17 cellular contexts compared by ENCODE assay signal in the genomic region with DNA sequence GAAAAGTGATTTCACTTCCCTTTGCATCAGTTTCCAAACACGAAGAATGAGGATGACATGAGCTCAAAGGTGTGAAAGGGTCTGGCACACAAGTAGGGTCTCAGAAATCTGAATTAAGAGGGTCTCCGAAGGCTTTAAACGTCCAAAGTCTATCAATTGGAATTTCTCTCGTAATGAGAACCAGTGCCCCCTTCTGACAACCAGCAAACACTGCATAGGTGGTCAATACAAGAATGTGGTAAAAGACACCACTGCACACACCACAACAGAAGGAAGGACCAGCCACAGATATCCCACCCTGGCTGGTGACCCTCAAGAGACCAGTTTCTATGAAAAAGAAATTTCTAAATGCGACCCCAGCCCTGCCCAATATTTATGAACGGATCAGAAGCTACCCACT.
DNase-seq lines count a peak whose midpoint lies in the region; ATAC-seq, FAIRE-seq and TF ChIP-seq lines count a peak whose summit lies in the region.
"Had no signal": no experiment of that assay in that cellular context is flagged by ENCODE, and none has a peak within 500 bp of the region (broad histone marks: within the 10 kb centered on the region; RNA-seq: fewer than 3 reads in every experiment).

No MANE protein-coding gene starts in this region.

- TF ChIP-seq CTCF in D721Med (IDR thresholded peaks at IDR 0.05; ENCODE audit: insufficient read depth, missing control alignments): peak; percentile 29
- peak; percentile 69 for TF ChIP-seq CTCF in H9 (conservative IDR thresholded peaks at IDR 0.05)
- peak; percentile 21 for TF ChIP-seq CTCF in SU-DHL-6 (IDR thresholded peaks at IDR 0.05; ENCODE audit: insufficient read depth, low read length, poor library complexity, severe bottlenecking)
- no peak for TF ChIP-seq CTCF in MM.1S (IDR thresholded peaks at IDR 0.05; ENCODE audit: low read length)

- no peak for ATAC-seq in activated CD4-positive, CD25-positive, alpha-beta regulatory T cell treated with anti-CD3 and anti-CD28 coated beads, Interleukin-2, amount 50 U/mL, for 24 hours
- no peak for ATAC-seq in activated T-cell treated with anti-CD3 and anti-CD28 coated beads, Interleukin-2, amount 50 U/mL, for 72 hours (replicated peaks in 1 of 2)

- H3K4me2 ChIP-seq in H9 (ENCODE audit: insufficient read depth, insufficient read length, low read length): no peak overlapping the region
- H3K4me2 ChIP-seq in SU-DHL-6 (ENCODE audit: low read depth, low read length, poor library complexity, severe bottlenecking): no peak overlapping the region
- no peak overlapping the region for H3K4me2 ChIP-seq in GM23248 (ENCODE audit: unreplicated experiment)
- no peak overlapping the region for H3K4me2 ChIP-seq in MM.1S (ENCODE audit: low read depth, low read length)
- H3K4me2 ChIP-seq: BLaER1 treated with 17β-estradiol and CSF1 and Interleukin-3, amounts not matched to agents 10 nM and 100 nM had no signal

- no peak overlapping the region for H3K4ac ChIP-seq in H9 (ENCODE audit: low read depth, low read length)

- H3K36me3 ChIP-seq in SU-DHL-6 (ENCODE audit: low read length) (no peaks in the 10 kb centered on the region), GM23248 (ENCODE audit: low read depth) (no peaks in the 10 kb centered on the region), MM.1S (replicated peaks; ENCODE audit: insufficient read depth, low read length) (no peaks in the 10 kb centered on the region)
- H3K36me3 ChIP-seq: BLaER1 treated with 17β-estradiol and CSF1 and Interleukin-3, amounts not matched to agents 10 nM and 100 nM had no signal

- H3K9me3 ChIP-seq in H9 (ENCODE audit: control insufficient read depth, low read depth, low read length): peaks cover 8% of the 10 kb centered on the region
- no peaks in the 10 kb centered on the region for H3K9me3 ChIP-seq in SU-DHL-6 (ENCODE audit: insufficient read depth, low read length)
- H3K9me3 ChIP-seq in GM23248 (ENCODE audit: low read depth): no peaks in the 10 kb centered on the region
- H3K9me3 ChIP-seq in MM.1S (replicated peaks; ENCODE audit: insufficient read depth, low read length): no peaks in the 10 kb centered on the region

- H2AK5ac ChIP-seq in H9 (ENCODE audit: insufficient read length, low read length): no peak overlapping the region

- H3K14ac ChIP-seq in H9 (ENCODE audit: insufficient read depth, low read length): no peak overlapping the region

- in situ Hi-C loops in GM23248 (cut with MboI): no loop called here

- H3K27ac ChIP-seq in H9 (ENCODE audit: insufficient read length, low read depth, low read length) (no peak overlapping the region), SU-DHL-6 (ENCODE audit: low read depth, low read length) (no peak overlapping the region), GM23248 (no peak overlapping the region), MM.1S (ENCODE audit: low read length) (no peak overlapping the region)
- H3K27ac ChIP-seq: BLaER1 treated with 17β-estradiol and CSF1 and Interleukin-3, amounts not matched to agents 10 nM and 100 nM had no signal

- H3K27me3 ChIP-seq in H9 (ENCODE audit: insufficient read depth, low read length) (peaks cover 3% of the 10 kb centered on the region; the same call in 1 of the 2 replicates), SU-DHL-6 (ENCODE audit: low read length) (no peaks in the 10 kb centered on the region), GM23248 (replicated peaks; ENCODE audit: insufficient read depth) (no peaks in the 10 kb centered on the region; the same call in 1 of the 2 replicates), MM.1S (replicated peaks; ENCODE audit: insufficient read depth, low read length) (no peaks in the 10 kb centered on the region)

- no peak overlapping the region for H3K56ac ChIP-seq in H9 (ENCODE audit: insufficient read length, low read depth, low read length)

- H2BK15ac ChIP-seq in H9 (ENCODE audit: low read depth, low read length): no peak overlapping the region

- peaks cover 9 to 26% (median 19%) of the 10 kb centered on the region in 3 experiments for H3K36me3 Mint-ChIP-seq in H9 (ENCODE audit: insufficient read depth in 1 of 3, low read depth in 3 of 3)
- H3K36me3 Mint-ChIP-seq in activated T-cell treated with anti-CD3 and anti-CD28 coated beads, Interleukin-2, amount 50 U/mL, for 72 hours (ENCODE audit: insufficient read depth in 2 of 2): peaks cover 1 to 2% of the 10 kb centered on the region in 2 donors

- no peak overlapping the region for H2AFZ ChIP-seq in H9 (ENCODE audit: low read length)
- H2AFZ ChIP-seq in SU-DHL-6 (ENCODE audit: low read depth, low read length, severe bottlenecking): no peak overlapping the region
- no peak overlapping the region for H2AFZ ChIP-seq in GM23248
- H2AFZ ChIP-seq in MM.1S (ENCODE audit: low read length): no peak overlapping the region

- H3K27ac Mint-ChIP-seq in H9: no peak overlapping the region
- H3K27ac Mint-ChIP-seq in activated T-cell treated with anti-CD3 and anti-CD28 coated beads, Interleukin-2, amount 50 U/mL, for 72 hours: no peak overlapping the region

- no peak overlapping the region for H4K5ac ChIP-seq in H9 (ENCODE audit: insufficient read length, low read depth, low read length)

- H4K91ac ChIP-seq in H9 (ENCODE audit: insufficient read length, low read depth, low read length): no peak overlapping the region

- H3K4me1 ChIP-seq in H9 (ENCODE audit: insufficient read depth, low read length) (no peaks in the 10 kb centered on the region), GM23248 (ENCODE audit: insufficient read depth) (no peaks in the 10 kb centered on the region), MM.1S (ENCODE audit: low read length) (no peaks in the 10 kb centered on the region)

- FAIRE-seq in D721Med (lab: Jason Lieb, UNC): no peak
- FAIRE-seq: endothelial cell of umbilical vein, G401.6 had no signal

- H3K4me1 Mint-ChIP-seq in H9: peaks cover 17 to 25% of the 10 kb centered on the region in 2 experiments
- peaks cover 5% of the 10 kb centered on the region for H3K4me1 Mint-ChIP-seq in activated T-cell treated with anti-CD3 and anti-CD28 coated beads, Interleukin-2, amount 50 U/mL, for 72 hours (ENCODE audit: low read depth)

- no peaks in the 10 kb centered on the region for H4K20me1 ChIP-seq in H9 (ENCODE audit: control insufficient read depth, insufficient read depth, insufficient read length)
- no peaks in the 10 kb centered on the region for H4K20me1 ChIP-seq in SU-DHL-6 (ENCODE audit: low read depth, low read length)
- H4K20me1 ChIP-seq in GM23248 (ENCODE audit: insufficient read depth): no peaks in the 10 kb centered on the region
- no peaks in the 10 kb centered on the region for H4K20me1 ChIP-seq in MM.1S (ENCODE audit: insufficient read depth, low read length)
- H4K20me1 ChIP-seq: BLaER1 treated with 17β-estradiol and CSF1 and Interleukin-3, amounts not matched to agents 10 nM and 100 nM had no signal

- no peak overlapping the region for H2BK12ac ChIP-seq in H9 (ENCODE audit: insufficient read length, low read depth, low read length)

- H3K9me2 ChIP-seq in SU-DHL-6 (replicated peaks; ENCODE audit: insufficient read depth, low read length): no peaks in the 10 kb centered on the region
- no peaks in the 10 kb centered on the region for H3K9me2 ChIP-seq in GM23248 (ENCODE audit: insufficient read depth)
- H3K9me2 ChIP-seq in MM.1S (replicated peaks; ENCODE audit: insufficient read depth, low read length): no peaks in the 10 kb centered on the region

- WGBS in H9 (ENCODE audit: extremely low coverage, insufficient read length, low lambda C conversion rate): no CpG with 5 or more reads among the region's 6 CpGs
- WGBS in GM23248 (ENCODE audit: low coverage in 1 of 2, low lambda C conversion rate in 2 of 2, missing lambda C conversion rate in 2 of 2), 2 experiments: 15 to 17% methylated on average over 6 of the region's 6 CpGs

- H4K8ac ChIP-seq in H9 (replicated peaks; ENCODE audit: insufficient read length, low read depth, low read length): no peak overlapping the region

- H2BK120ac ChIP-seq in H9 (ENCODE audit: low read depth, low read length, poor library complexity, severe bottlenecking): no peak overlapping the region

- H3K4me3 ChIP-seq in SU-DHL-6 (ENCODE audit: insufficient read depth, low read length, poor library complexity, severe bottlenecking) (no peak overlapping the region), GM23248 (no peak overlapping the region), MM.1S (ENCODE audit: low read length) (no peak overlapping the region)
- H3K4me3 ChIP-seq: BLaER1 treated with 17β-estradiol and CSF1 and Interleukin-3, amounts not matched to agents 10 nM and 100 nM had no signal

- H3K9me3 Mint-ChIP-seq in H9: peaks cover 16 to 20% of the 10 kb centered on the region in 2 experiments
- peaks cover 1 to 5% of the 10 kb centered on the region in 2 donors for H3K9me3 Mint-ChIP-seq in activated T-cell treated with anti-CD3 and anti-CD28 coated beads, Interleukin-2, amount 50 U/mL, for 72 hours

- H2BK5ac ChIP-seq in H9 (ENCODE audit: insufficient read length, low read length): no peak overlapping the region

- no peak overlapping the region for H3T11ph ChIP-seq in H9 (ENCODE audit: low read length)

- peaks cover 4% of the 10 kb centered on the region for H3K79me1 ChIP-seq in H9 (ENCODE audit: insufficient read depth, low read depth, low read length, poor library complexity, severe bottlenecking)

- no peak overlapping the region for H3K23ac ChIP-seq in H9 (ENCODE audit: insufficient read length, low read depth, low read length)

- no peak overlapping the region for H3K18ac ChIP-seq in H9 (ENCODE audit: insufficient read length, low read depth, low read length)

- peaks cover 20% of the 10 kb centered on the region for H3K23me2 ChIP-seq in H9 (ENCODE audit: insufficient read length, low read depth, low read length, poor library complexity, severe bottlenecking)

- H3F3A ChIP-seq in SU-DHL-6 (ENCODE audit: insufficient read depth) (no peaks in the 10 kb centered on the region), GM23248 (ENCODE audit: insufficient read depth) (no peaks in the 10 kb centered on the region), MM.1S (ENCODE audit: insufficient read depth, low read length) (no peaks in the 10 kb centered on the region)

- H3K9ac ChIP-seq in H9 (ENCODE audit: extremely low read depth, insufficient read length, low read length) (no peak overlapping the region), SU-DHL-6 (ENCODE audit: low read length) (no peak overlapping the region), GM23248 (no peak overlapping the region), MM.1S (ENCODE audit: low read length) (no peak overlapping the region)
- H3K9ac ChIP-seq: BLaER1 treated with 17β-estradiol and CSF1 and Interleukin-3, amounts not matched to agents 10 nM and 100 nM had no signal

- DNase-seq in D721Med (ENCODE audit: insufficient read length, low spot score) (peak; percentile 28), H9 (no peak), left kidney (ENCODE audit: low read depth, low spot score) (peak; percentile 24), GM23248 (no peak), MM.1S (no peak)
- DNase-seq in activated T-cell treated with anti-CD3 and anti-CD28 coated beads, Interleukin-2, amount 50 U/mL, for 72 hours: no peak
- DNase-seq: activated CD4-positive, CD25-positive, alpha-beta regulatory T cell; activated naive CD4-positive, alpha-beta T cell treated with anti-CD3 and anti-CD28 coated beads, Interleukin-2, amount 50 U/mL, for 16 hours; HCEC 1CT; NCI-H2171 treated with DMSO at 0.1 percent for 48 hours; stimulated activated CD4-positive, alpha-beta T cell treated with anti-CD3 and anti-CD28 coated beads, Interleukin-2, amount 100 ng/mL, for 24 hours; trophoblast cell had no signal

- no peak overlapping the region for H3K4me3 Mint-ChIP-seq in H9
- no peak overlapping the region for H3K4me3 Mint-ChIP-seq in activated T-cell treated with anti-CD3 and anti-CD28 coated beads, Interleukin-2, amount 50 U/mL, for 72 hours

- H3K27me3 Mint-ChIP-seq in H9 (ENCODE audit: low read depth): peaks cover 40% of the 10 kb centered on the region
- peaks cover 27% of the 10 kb centered on the region for H3K27me3 Mint-ChIP-seq in activated T-cell treated with anti-CD3 and anti-CD28 coated beads, Interleukin-2, amount 50 U/mL, for 72 hours (ENCODE audit: low read depth)

- H3K79me2 ChIP-seq in H9 (ENCODE audit: insufficient read depth, low read length): peaks cover 4% of the 10 kb centered on the region; the same call in 1 of the 2 replicates
- H3K79me2 ChIP-seq in SU-DHL-6 (ENCODE audit: insufficient read depth, low read length): no peaks in the 10 kb centered on the region
- no peaks in the 10 kb centered on the region for H3K79me2 ChIP-seq in GM23248 (ENCODE audit: insufficient read depth)
- H3K79me2 ChIP-seq in MM.1S (ENCODE audit: low read length): no peaks in the 10 kb centered on the region

- no peak overlapping the region for H2BK20ac ChIP-seq in H9 (ENCODE audit: low read depth, low read length, poor library complexity, severe bottlenecking)

Comparison
In these comparisons a context has a peak if more than half of its experiments do, and no peak if none do; other contexts are left out.
1. DNase-seq: peak in D721Med (single experiment) and left kidney (single experiment); none in H9 (single experiment), GM23248 (single experiment), MM.1S (single experiment) and activated T-cell treated with anti-CD3 and anti-CD28 coated beads, Interleukin-2, amount 50 U/mL, for 72 hours (0 of 2).